1 cellular context compared by ENCODE assay signal in the genomic region with DNA sequence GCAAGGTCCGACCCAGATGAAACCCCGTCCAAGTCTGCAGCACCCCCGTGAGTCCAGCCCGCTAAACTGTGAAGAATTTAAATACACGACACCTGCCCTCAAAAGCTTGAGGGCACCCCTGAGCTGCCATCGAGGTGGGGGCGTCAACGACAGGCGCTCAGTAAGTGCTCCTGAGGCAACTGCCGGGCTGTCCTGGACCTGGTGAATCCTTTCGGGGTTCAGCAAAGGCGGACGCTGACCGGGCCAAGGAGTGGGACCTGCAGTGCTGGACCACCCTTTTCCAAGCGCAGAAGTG.
TF ChIP-seq lines count a peak whose summit lies in the region.

No MANE protein-coding gene starts in this region.

TF ChIP-seq in GM23338, 12 proteins besides CTCF, POLR2A, EP300 and RAD21 (continued from another document):
- TF ChIP-seq, protein P1, sequence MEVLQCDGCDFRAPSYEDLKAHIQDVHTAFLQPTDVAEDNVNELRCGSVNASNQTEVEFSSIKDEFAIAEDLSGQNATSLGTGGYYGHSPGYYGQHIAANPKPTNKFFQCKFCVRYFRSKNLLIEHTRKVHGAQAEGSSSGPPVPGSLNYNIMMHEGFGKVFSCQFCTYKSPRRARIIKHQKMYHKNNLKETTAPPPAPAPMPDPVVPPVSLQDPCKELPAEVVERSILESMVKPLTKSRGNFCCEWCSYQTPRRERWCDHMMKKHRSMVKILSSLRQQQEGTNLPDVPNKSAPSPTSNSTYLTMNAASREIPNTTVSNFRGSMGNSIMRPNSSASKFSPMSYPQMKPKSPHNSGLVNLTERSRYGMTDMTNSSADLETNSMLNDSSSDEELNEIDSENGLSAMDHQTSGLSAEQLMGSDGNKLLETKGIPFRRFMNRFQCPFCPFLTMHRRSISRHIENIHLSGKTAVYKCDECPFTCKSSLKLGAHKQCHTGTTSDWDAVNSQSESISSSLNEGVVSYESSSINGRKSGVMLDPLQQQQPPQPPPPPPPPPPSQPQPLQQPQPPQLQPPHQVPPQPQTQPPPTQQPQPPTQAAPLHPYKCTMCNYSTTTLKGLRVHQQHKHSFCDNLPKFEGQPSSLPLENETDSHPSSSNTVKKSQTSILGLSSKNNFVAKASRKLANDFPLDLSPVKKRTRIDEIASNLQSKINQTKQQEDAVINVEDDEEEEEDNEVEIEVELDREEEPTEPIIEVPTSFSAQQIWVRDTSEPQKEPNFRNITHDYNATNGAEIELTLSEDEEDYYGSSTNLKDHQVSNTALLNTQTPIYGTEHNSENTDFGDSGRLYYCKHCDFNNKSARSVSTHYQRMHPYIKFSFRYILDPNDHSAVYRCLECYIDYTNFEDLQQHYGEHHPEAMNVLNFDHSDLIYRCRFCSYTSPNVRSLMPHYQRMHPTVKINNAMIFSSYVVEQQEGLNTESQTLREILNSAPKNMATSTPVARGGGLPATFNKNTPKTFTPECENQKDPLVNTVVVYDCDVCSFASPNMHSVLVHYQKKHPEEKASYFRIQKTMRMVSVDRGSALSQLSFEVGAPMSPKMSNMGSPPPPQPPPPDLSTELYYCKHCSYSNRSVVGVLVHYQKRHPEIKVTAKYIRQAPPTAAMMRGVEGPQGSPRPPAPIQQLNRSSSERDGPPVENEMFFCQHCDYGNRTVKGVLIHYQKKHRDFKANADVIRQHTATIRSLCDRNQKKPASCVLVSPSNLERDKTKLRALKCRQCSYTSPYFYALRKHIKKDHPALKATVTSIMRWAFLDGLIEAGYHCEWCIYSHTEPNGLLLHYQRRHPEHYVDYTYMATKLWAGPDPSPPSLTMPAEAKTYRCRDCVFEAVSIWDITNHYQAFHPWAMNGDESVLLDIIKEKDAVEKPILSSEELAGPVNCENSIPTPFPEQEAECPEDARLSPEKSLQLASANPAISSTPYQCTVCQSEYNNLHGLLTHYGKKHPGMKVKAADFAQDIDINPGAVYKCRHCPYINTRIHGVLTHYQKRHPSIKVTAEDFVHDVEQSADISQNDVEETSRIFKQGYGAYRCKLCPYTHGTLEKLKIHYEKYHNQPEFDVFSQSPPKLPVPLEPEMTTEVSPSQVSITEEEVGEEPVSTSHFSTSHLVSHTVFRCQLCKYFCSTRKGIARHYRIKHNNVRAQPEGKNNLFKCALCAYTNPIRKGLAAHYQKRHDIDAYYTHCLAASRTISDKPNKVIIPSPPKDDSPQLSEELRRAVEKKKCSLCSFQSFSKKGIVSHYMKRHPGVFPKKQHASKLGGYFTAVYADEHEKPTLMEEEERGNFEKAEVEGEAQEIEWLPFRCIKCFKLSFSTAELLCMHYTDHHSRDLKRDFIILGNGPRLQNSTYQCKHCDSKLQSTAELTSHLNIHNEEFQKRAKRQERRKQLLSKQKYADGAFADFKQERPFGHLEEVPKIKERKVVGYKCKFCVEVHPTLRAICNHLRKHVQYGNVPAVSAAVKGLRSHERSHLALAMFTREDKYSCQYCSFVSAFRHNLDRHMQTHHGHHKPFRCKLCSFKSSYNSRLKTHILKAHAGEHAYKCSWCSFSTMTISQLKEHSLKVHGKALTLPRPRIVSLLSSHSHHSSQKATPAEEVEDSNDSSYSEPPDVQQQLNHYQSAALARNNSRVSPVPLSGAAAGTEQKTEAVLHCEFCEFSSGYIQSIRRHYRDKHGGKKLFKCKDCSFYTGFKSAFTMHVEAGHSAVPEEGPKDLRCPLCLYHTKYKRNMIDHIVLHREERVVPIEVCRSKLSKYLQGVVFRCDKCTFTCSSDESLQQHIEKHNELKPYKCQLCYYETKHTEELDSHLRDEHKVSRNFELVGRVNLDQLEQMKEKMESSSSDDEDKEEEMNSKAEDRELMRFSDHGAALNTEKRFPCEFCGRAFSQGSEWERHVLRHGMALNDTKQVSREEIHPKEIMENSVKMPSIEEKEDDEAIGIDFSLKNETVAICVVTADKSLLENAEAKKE (CRISPR knock-in tag; IDR thresholded peaks at IDR 0.05) = no peak
- TF ChIP-seq, protein P2, sequence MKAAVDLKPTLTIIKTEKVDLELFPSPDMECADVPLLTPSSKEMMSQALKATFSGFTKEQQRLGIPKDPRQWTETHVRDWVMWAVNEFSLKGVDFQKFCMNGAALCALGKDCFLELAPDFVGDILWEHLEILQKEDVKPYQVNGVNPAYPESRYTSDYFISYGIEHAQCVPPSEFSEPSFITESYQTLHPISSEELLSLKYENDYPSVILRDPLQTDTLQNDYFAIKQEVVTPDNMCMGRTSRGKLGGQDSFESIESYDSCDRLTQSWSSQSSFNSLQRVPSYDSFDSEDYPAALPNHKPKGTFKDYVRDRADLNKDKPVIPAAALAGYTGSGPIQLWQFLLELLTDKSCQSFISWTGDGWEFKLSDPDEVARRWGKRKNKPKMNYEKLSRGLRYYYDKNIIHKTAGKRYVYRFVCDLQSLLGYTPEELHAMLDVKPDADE (IDR thresholded peaks at IDR 0.05) = no peak
